ENCODE assay signal across 20 cellular contexts in the genomic region with DNA sequence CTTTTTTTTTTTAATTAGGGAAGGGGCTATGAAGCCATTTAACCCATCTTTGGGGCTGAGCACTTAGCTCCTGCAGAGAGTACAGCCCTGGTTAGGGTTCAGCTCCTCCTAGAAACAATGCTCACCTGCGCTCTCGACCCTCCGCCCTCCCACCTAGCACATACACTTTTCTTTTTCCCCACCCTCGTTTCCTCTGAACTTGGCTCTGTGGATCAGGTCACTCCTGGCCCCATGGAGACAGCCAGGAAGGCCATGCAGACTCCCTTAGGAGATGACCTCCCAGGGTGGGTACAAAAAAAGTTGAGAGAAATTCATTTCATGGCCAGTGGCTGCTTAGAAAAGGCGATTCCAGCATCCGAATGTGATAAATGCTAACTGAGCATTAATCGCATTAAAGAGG. TPM values are rescaled to one million over a fixed set of nuclear protein-coding genes. Genes with fewer than 3 reads are reported as not detected.
DNase-seq lines count a peak whose midpoint lies in the region; ATAC-seq and TF ChIP-seq lines count a peak whose summit lies in the region.
"Had no signal": no experiment of that assay in that cellular context is flagged by ENCODE, and none has a peak within 500 bp of the region (broad histone marks: within the 10 kb centered on the region; RNA-seq: fewer than 3 reads in every experiment).

No MANE protein-coding gene starts in this region.

- peak overlapping the region; percentile 51 for H3K56ac ChIP-seq in mesendoderm (ENCODE audit: low read length)

- no peaks in the 10 kb centered on the region for H4K20me1 ChIP-seq in Karpas-422 (ENCODE audit: insufficient read depth, low read depth, low read length)
- H4K20me1 ChIP-seq: BLaER1 had no signal

- no CpG with 5 or more reads among the region's 7 CpGs for WGBS in mesendoderm (ENCODE audit: extremely low coverage, insufficient coverage, low lambda C conversion rate)

- peaks cover 5% of the 10 kb centered on the region for H3K27me3 ChIP-seq in mesendoderm (ENCODE audit: insufficient read depth, low read length, poor library complexity)
- peaks cover 75% of the 10 kb centered on the region for H3K27me3 ChIP-seq in upper lobe of right lung
- H3K27me3 ChIP-seq in Karpas-422 (ENCODE audit: low read length), result no peaks in the 10 kb centered on the region

- ATAC-seq in upper lobe of right lung, result no peak
- ATAC-seq: A549; CD8-positive, alpha-beta T cell had no signal

- no peak overlapping the region for H4K5ac ChIP-seq in mesendoderm (ENCODE audit: low read length)

- H3K9ac ChIP-seq in mesendoderm (ENCODE audit: low read length) (no peak overlapping the region), Karpas-422 (ENCODE audit: low read length) (no peak overlapping the region)
- H3K9ac ChIP-seq: BLaER1 had no signal

- TF ChIP-seq CTCF in HEK293 (tag by site-specific recombination; IDR thresholded peaks at IDR 0.05) (no peak), upper lobe of right lung (IDR thresholded peaks at IDR 0.05) (no peak)

- CTCF ChIA-PET in HEK293 (lab: Yijun Ruan, JAX), result no interaction called here

- no peak overlapping the region for H3K18ac ChIP-seq in mesendoderm (ENCODE audit: low read length)

- H3K23ac ChIP-seq in mesendoderm (ENCODE audit: low read length), result no peak overlapping the region

- H3K79me1 ChIP-seq in mesendoderm (ENCODE audit: low read length), result no peaks in the 10 kb centered on the region

- no peak overlapping the region for H3K4ac ChIP-seq in mesendoderm (ENCODE audit: low read depth, low read length)

- peaks cover 0 to 6% of the 10 kb centered on the region in 2 experiments; a peak in 1 of 3 replicates for H3K36me3 ChIP-seq in HEK293 (ENCODE audit: control insufficient read depth in 2 of 2, insufficient read depth in 1 of 2, low read length in 2 of 2)
- H3K36me3 ChIP-seq in mesendoderm (ENCODE audit: control insufficient read depth, insufficient read depth, low read length), result no peaks in the 10 kb centered on the region
- H3K36me3 ChIP-seq in upper lobe of right lung, result no peaks in the 10 kb centered on the region
- H3K36me3 ChIP-seq in Karpas-422 (ENCODE audit: insufficient read depth, low read length), result no peaks in the 10 kb centered on the region
- H3K36me3 ChIP-seq: BLaER1 had no signal

- H2AFZ ChIP-seq in Karpas-422 (ENCODE audit: low read length), result no peak overlapping the region

- no peak overlapping the region for H2BK15ac ChIP-seq in mesendoderm (replicated peaks; ENCODE audit: low read depth)

- H2BK5ac ChIP-seq in mesendoderm (ENCODE audit: low read length), result peak overlapping the region; percentile 75

- DNase-seq in mesendoderm (no peak), posterior vena cava (ENCODE audit: low spot score) (peak; percentile 35), upper lobe of right lung (peak; percentile 22), Karpas-422 (no peak), NCI-H526 (lab: John Stamatoyannopoulos, UW) (no peak), KG1 (lab: John Stamatoyannopoulos, UW) (no peak)
- DNase-seq: AML-193; Caco-2; Calu3; CD4-positive, alpha-beta T cell; CD8-positive, alpha-beta T cell; DMS79 treated with DMSO at 0.1 percent for 48 hours; GF-D8 had no signal

- no peaks in the 10 kb centered on the region for H3K79me2 ChIP-seq in mesendoderm (ENCODE audit: control insufficient read depth, insufficient read depth, low read length)
- no peaks in the 10 kb centered on the region for H3K79me2 ChIP-seq in Karpas-422 (ENCODE audit: low read length)

- H3K4me3 ChIP-seq in HEK293 (ENCODE audit: low read depth, low read length) (no peak overlapping the region), mesendoderm (ENCODE audit: low read length) (no peak overlapping the region), upper lobe of right lung (no peak overlapping the region), Karpas-422 (ENCODE audit: low read length) (no peak overlapping the region)
- H3K4me3 ChIP-seq: A549, BLaER1 had no signal

- POLR2A ChIA-PET in HEK293 (lab: Yijun Ruan, JAX), result no interaction called here

- H3K9me3 ChIP-seq in HEK293 (ENCODE audit: control insufficient read depth, insufficient read depth, low read depth, low read length), result no peaks in the 10 kb centered on the region
- H3K9me3 ChIP-seq in upper lobe of right lung, result no peaks in the 10 kb centered on the region
- H3K9me3 ChIP-seq in Karpas-422 (ENCODE audit: low read length), result no peaks in the 10 kb centered on the region
- H3K9me3 ChIP-seq: A549, BLaER1, Caco-2 had no signal

- H4K8ac ChIP-seq in mesendoderm (ENCODE audit: low read depth, low read length), result no peak overlapping the region

- no peak overlapping the region for H3K27ac ChIP-seq in HEK293 (ENCODE audit: extremely low read depth, low read depth, low read length)
- H3K27ac ChIP-seq in mesendoderm (ENCODE audit: low read depth, low read length), result no peak overlapping the region
- no peak overlapping the region for H3K27ac ChIP-seq in upper lobe of right lung
- no peak overlapping the region for H3K27ac ChIP-seq in Karpas-422 (ENCODE audit: low read length)
- H3K27ac ChIP-seq: 22Rv1, A549, BLaER1, C4-2B had no signal

- no peaks in the 10 kb centered on the region for H3K9me2 ChIP-seq in Karpas-422 (replicated peaks; ENCODE audit: insufficient read depth, low read length)

- H2AK5ac ChIP-seq in mesendoderm (ENCODE audit: low read length), result peak overlapping the region; percentile 25

- intact Hi-C loops in posterior vena cava (cut with DNase I), result no loop called here
- intact Hi-C loops in upper lobe of right lung (cut with DNase I), result no loop called here

- H3K4me1 ChIP-seq in HEK293 (ENCODE audit: control insufficient read depth, insufficient read depth, low read length) (no peaks in the 10 kb centered on the region), mesendoderm (ENCODE audit: control insufficient read depth, low read depth, low read length) (peaks cover 18% of the 10 kb centered on the region), upper lobe of right lung (no peaks in the 10 kb centered on the region), Karpas-422 (ENCODE audit: low read length) (0 out of 2 replicates have a peak, but pooled peaks cover 3% of the 10 kb centered on the region)
- H3K4me1 ChIP-seq: A549, BLaER1, Caco-2 had no signal

- H3K4me2 ChIP-seq in mesendoderm (ENCODE audit: low read length) (no peak overlapping the region), Karpas-422 (ENCODE audit: low read depth, low read length, poor library complexity, severe bottlenecking) (no peak overlapping the region)
- H3K4me2 ChIP-seq: A549, BLaER1 had no signal

- peak overlapping the region; percentile 22 for H2BK120ac ChIP-seq in mesendoderm (ENCODE audit: low read depth, low read length)

TF ChIP-seq in HEK293, 187 proteins besides CTCF, POLR2A, EP300 and RAD21:
- TF ChIP-seq TRIM28 (IDR thresholded peaks at IDR 0.05; ENCODE audit: borderline replicate concordance, low read length) (no peak), ZNF266 (tag by site-specific recombination; IDR thresholded peaks at IDR 0.05; ENCODE audit: low read depth) (no peak), SCRT1 (tag by site-specific recombination; IDR thresholded peaks at IDR 0.05; ENCODE audit: borderline replicate concordance) (no peak), SP3 (tag by site-specific recombination; IDR thresholded peaks at IDR 0.05) (no peak), GLIS1 (tag by site-specific recombination; IDR thresholded peaks at IDR 0.05) (peak; percentile 52)
- TF ChIP-seq, protein P1, sequence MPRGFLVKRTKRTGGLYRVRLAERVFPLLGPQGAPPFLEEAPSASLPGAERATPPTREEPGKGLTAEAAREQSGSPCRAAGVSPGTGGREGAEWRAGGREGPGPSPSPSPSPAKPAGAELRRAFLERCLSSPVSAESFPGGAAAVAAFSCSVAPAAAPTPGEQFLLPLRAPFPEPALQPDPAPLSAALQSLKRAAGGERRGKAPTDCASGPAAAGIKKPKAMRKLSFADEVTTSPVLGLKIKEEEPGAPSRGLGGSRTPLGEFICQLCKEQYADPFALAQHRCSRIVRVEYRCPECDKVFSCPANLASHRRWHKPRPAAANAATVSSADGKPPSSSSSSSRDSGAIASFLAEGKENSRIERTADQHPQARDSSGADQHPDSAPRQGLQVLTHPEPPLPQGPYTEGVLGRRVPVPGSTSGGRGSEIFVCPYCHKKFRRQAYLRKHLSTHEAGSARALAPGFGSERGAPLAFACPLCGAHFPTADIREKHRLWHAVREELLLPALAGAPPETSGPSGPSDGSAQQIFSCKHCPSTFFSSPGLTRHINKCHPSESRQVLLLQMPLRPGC (tag by site-specific recombination; IDR thresholded peaks at IDR 0.05), result no peak
- TF ChIP-seq, protein P2, sequence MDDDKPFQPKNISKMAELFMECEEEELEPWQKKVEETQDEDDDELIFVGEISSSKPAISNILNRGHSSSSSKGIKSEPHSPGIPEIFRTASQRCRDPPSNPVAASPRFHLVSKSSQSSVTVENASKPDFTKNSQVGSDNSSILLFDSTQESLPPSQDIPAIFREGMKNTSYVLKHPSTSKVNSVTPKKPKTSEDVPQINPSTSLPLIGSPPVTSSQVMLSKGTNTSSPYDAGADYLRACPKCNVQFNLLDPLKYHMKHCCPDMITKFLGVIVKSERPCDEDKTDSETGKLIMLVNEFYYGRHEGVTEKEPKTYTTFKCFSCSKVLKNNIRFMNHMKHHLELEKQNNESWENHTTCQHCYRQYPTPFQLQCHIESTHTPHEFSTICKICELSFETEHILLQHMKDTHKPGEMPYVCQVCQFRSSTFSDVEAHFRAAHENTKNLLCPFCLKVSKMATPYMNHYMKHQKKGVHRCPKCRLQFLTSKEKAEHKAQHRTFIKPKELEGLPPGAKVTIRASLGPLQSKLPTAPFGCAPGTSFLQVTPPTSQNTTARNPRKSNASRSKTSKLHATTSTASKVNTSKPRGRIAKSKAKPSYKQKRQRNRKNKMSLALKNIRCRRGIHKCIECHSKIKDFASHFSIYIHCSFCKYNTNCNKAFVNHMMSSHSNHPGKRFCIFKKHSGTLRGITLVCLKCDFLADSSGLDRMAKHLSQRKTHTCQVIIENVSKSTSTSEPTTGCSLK (tag by site-specific recombination; IDR thresholded peaks at IDR 0.05), result no peak

RNA-seq across cellular contexts. Expression of a gene that starts 15.8 kb away (rescaled TPM):
- not detected for polyA plus RNA-seq in mesendoderm (2013, experiment 1 of 2)
- polyA plus RNA-seq in mesendoderm (2013, experiment 2 of 2), result 0.03 TPM
- total RNA-seq in posterior vena cava (not detected), upper lobe of right lung (not detected)
- total RNA-seq in Karpas-422 (2014; rRNA removed; shearing (Covaris generic); ENCODE audit: low replicate concordance), result not detected in 2 replicates
- total RNA-seq: A172; B cell; Calu3; CD4-positive, alpha-beta T cell; CD8-positive, alpha-beta T cell had no signal

Comparison
In these comparisons a context has a peak if more than half of its experiments do, and no peak if none do; other contexts are left out.
1. DNase-seq: peak in posterior vena cava (single experiment) and upper lobe of right lung (single experiment); none in mesendoderm (single experiment), Karpas-422 (single experiment), NCI-H526 (0 of 2) and KG1 (single experiment).